Comparison of ENCODE assay signal across 8 cellular contexts in genomic region chr7:139232893-139233292, GRCh38. TPM values are rescaled to one million over a fixed set of nuclear protein-coding genes. Genes with fewer than 3 reads are reported as not detected.
A peak's percentile ranks its signal among the peaks of the same experiment; 100 is the strongest.
DNase-seq lines count a peak whose midpoint lies in the region; ATAC-seq and TF ChIP-seq lines count a peak whose summit lies in the region.

No MANE protein-coding gene starts in this region.

- H3K27me3 Mint-ChIP-seq in activated CD4-positive, alpha-beta T cell treated with anti-CD3 and anti-CD28 coated beads, Interleukin-2, amount 10 ng/mL, durations not matched to agents 24 days and 14 days, result peaks cover 21% of the 10 kb centered on the region

- H3K4me1 Mint-ChIP-seq in activated CD4-positive, alpha-beta T cell treated with anti-CD3 and anti-CD28 coated beads, Interleukin-2, amount 10 ng/mL, durations not matched to agents 24 days and 14 days, result peaks cover 20% of the 10 kb centered on the region
- H3K4me1 Mint-ChIP-seq in stimulated activated effector memory CD8-positive, alpha-beta T cell treated with anti-CD3 and anti-CD28 coated beads, Interleukin-12 subunit alpha, Interleukin-12 subunit beta, amount 100 ng/mL, for 72 hours, result peaks cover 29% of the 10 kb centered on the region

- DNase-seq in activated CD4-positive, alpha-beta T cell treated with anti-CD3 and anti-CD28 coated beads, Interleukin-2, amount 10 ng/mL, durations not matched to agents 24 days and 14 days, result no peak
- DNase-seq in activated CD4-positive, alpha-beta T cell treated with anti-CD3 and anti-CD28 coated beads for 4 hours, result no peak
- peak; percentile 82 for DNase-seq in Panc1 (ENCODE audit: low read depth, low spot score)
- DNase-seq in epithelial cell of proximal tubule (ENCODE audit: low read depth), result no peak
- no peak for DNase-seq in stimulated activated effector memory CD8-positive, alpha-beta T cell treated with anti-CD3 and anti-CD28 coated beads, Interleukin-12 subunit alpha, Interleukin-12 subunit beta, amount 100 ng/mL, for 72 hours (ENCODE audit: low spot score in 2 of 2)
- no peak for DNase-seq in NCI-H1105 treated with DMSO at 0.1 percent for 48 hours (lab: John Stamatoyannopoulos, UW)
- DNase-seq in sciatic nerve (ENCODE audit: low spot score), result no peak

- no peak overlapping the region for H3K27ac Mint-ChIP-seq in activated CD4-positive, alpha-beta T cell treated with anti-CD3 and anti-CD28 coated beads, Interleukin-2, amount 10 ng/mL, durations not matched to agents 24 days and 14 days
- H3K27ac Mint-ChIP-seq in stimulated activated effector memory CD8-positive, alpha-beta T cell treated with anti-CD3 and anti-CD28 coated beads, Interleukin-12 subunit alpha, Interleukin-12 subunit beta, amount 100 ng/mL, for 72 hours, result peak overlapping the region; percentile 90

- no peaks in the 10 kb centered on the region for H3K9me3 Mint-ChIP-seq in activated CD4-positive, alpha-beta T cell treated with anti-CD3 and anti-CD28 coated beads, Interleukin-2, amount 10 ng/mL, durations not matched to agents 24 days and 14 days
- no peaks in the 10 kb centered on the region for H3K9me3 Mint-ChIP-seq in stimulated activated effector memory CD8-positive, alpha-beta T cell treated with anti-CD3 and anti-CD28 coated beads, Interleukin-12 subunit alpha, Interleukin-12 subunit beta, amount 100 ng/mL, for 72 hours

- peaks cover 4% of the 10 kb centered on the region; the same call in 1 of the 2 replicates for H3K27me3 ChIP-seq in Panc1 (ENCODE audit: control insufficient read depth, insufficient read depth, low read length)

- H3K27ac ChIP-seq in Panc1 (ENCODE audit: low read length), result peak overlapping the region; percentile 73; the same call in 1 of the 2 replicates

- H3K4me3 Mint-ChIP-seq in activated CD4-positive, alpha-beta T cell treated with anti-CD3 and anti-CD28 coated beads, Interleukin-2, amount 10 ng/mL, durations not matched to agents 24 days and 14 days, result peak overlapping the region; percentile 94
- H3K4me3 Mint-ChIP-seq in stimulated activated effector memory CD8-positive, alpha-beta T cell treated with anti-CD3 and anti-CD28 coated beads, Interleukin-12 subunit alpha, Interleukin-12 subunit beta, amount 100 ng/mL, for 72 hours, result peak overlapping the region; percentile 99

- no peak for TF ChIP-seq CTCF in Panc1 (IDR thresholded peaks at IDR 0.05)
- no peak for TF ChIP-seq CTCF in epithelial cell of proximal tubule (conservative IDR thresholded peaks at IDR 0.05; ENCODE audit: low read depth, low read length)

- CTCF ChIA-PET in Panc1 (lab: Charles Lee), result no interaction called here

- peak overlapping the region; percentile 84 to 93; a peak in 3 of 4 replicates for H3K4me3 ChIP-seq in Panc1 (ENCODE audit: low read depth in 2 of 2, low read length in 2 of 2)
- peak overlapping the region; percentile 93 for H3K4me3 ChIP-seq in epithelial cell of proximal tubule (ENCODE audit: low read depth, low read length)

- BruUV-seq in Panc1 (replicated peaks; lab: Mats Ljungman, UMichigan), result TSS peak; percentile 71

- H3K9me3 ChIP-seq in Panc1 (ENCODE audit: control insufficient read depth, insufficient read depth, low read depth, low read length), result no peaks in the 10 kb centered on the region

- in situ Hi-C loops in Panc1 (cut with HindIII; ENCODE audit: low pct_unique_long_range_greater_than_20kb, low sequenced_read_pairs), result no loop called here

- H3K36me3 Mint-ChIP-seq in activated CD4-positive, alpha-beta T cell treated with anti-CD3 and anti-CD28 coated beads, Interleukin-2, amount 10 ng/mL, durations not matched to agents 24 days and 14 days (ENCODE audit: low read depth), result peaks cover 10% of the 10 kb centered on the region
- peaks cover 36% of the 10 kb centered on the region for H3K36me3 Mint-ChIP-seq in stimulated activated effector memory CD8-positive, alpha-beta T cell treated with anti-CD3 and anti-CD28 coated beads, Interleukin-12 subunit alpha, Interleukin-12 subunit beta, amount 100 ng/mL, for 72 hours

- POLR2A ChIA-PET in Panc1 (lab: Charles Lee), result interaction anchor here (0.5 kb wide), 1 partner anchor 125 kb away, joined by 6 read pairs; no protein-coding TSS in a partner anchor

- H3K4me1 ChIP-seq in Panc1 (ENCODE audit: control insufficient read depth, insufficient read depth, low read length), result peaks cover 11% of the 10 kb centered on the region

- intact Hi-C loops in activated CD4-positive, alpha-beta T cell treated with anti-CD3 and anti-CD28 coated beads, Interleukin-2, amount 10 ng/mL, durations not matched to agents 24 days and 14 days (cut with micrococcal nuclease), result loop anchor here (5.0 kb wide), 3 partner anchors 124 to 829 kb away; partner anchors contain the start of genes LUC7L2, PARP12 and ZC3HAV1L
- intact Hi-C loops in Panc1 (cut with micrococcal nuclease; ENCODE audit: unreplicated experiment) (loop anchor here (5.0 kb wide), 1 partner anchor 126 kb away; the partner anchor contains the start of gene ZC3HAV1), sciatic nerve (cut with DNase I) (no loop called here)

- H3K36me3 ChIP-seq in Panc1 (ENCODE audit: control insufficient read depth, insufficient read depth, low read length), result no peaks in the 10 kb centered on the region; the same call in none of the 2 replicates

- no peak for ATAC-seq in Panc1
- peak; percentile 31 for ATAC-seq in stimulated activated effector memory CD8-positive, alpha-beta T cell treated with anti-CD3 and anti-CD28 coated beads, Interleukin-12 subunit alpha, Interleukin-12 subunit beta, amount 100 ng/mL, for 72 hours
- no peak for ATAC-seq in GM18909 (IDR thresholded peaks at IDR 0.05; ENCODE audit: poor library complexity, unreplicated experiment)
- ATAC-seq in sciatic nerve, result no peak

RNA-seq across cellular contexts. Expression of gene UBN2, which starts 1.9 kb away (rescaled TPM):
- total RNA-seq in activated CD4-positive, alpha-beta T cell treated with anti-CD3 and anti-CD28 coated beads, Interleukin-2, amount 10 ng/mL, durations not matched to agents 24 days and 14 days, result 12.5 and 15.2 TPM in 2 replicates
- total RNA-seq in Panc1 (2021; ENCODE audit: unreplicated experiment) (14.0 TPM), epithelial cell of proximal tubule (2.5 and 2.9 TPM in 2 replicates), sciatic nerve (36.5 TPM)
- polyA plus RNA-seq in Panc1 (2012; ENCODE audit: insufficient read length), result 1.8 TPM
